ENCODE assay signal across 13 cellular contexts in the genomic region with DNA sequence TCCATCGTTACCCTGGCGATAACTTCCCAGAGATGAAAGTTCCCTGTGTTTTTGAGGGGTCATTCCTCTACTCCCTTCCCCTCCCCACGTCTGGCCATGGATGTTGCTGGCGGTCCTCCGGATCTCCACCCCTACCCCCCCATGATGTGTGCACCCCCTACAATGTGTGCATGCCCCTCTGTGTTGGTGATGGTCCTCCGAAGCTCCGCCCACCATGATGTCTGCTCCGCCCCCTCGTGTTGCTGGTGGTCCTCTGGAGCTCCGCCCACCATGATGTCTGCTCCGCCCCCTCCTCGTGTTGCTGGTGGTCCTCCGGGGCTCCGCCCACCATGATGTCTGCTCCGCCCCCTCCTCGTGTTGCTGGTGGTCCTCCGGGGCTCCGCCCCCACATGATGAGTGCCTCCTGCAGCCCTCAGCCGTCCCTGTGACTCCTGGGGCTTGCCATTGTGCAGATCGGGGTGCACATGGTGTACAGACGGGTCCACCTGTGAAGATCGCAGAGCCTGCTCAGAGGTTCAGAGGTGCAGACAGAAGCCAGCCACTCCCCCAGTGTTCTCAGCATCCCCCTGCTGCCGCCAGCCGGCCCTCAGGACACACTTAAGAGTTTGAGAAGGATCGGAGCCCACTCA.
A peak's percentile ranks its signal among the peaks of the same experiment; 100 is the strongest.
DNase-seq lines count a peak whose midpoint lies in the region; ATAC-seq, FAIRE-seq and TF ChIP-seq lines count a peak whose summit lies in the region.
"Had no signal": no experiment of that assay in that cellular context is flagged by ENCODE, and none has a peak within 500 bp of the region (broad histone marks: within the 10 kb centered on the region; RNA-seq: fewer than 3 reads in every experiment).

No MANE protein-coding gene starts in this region.

- no peaks in the 10 kb centered on the region for H3K27me3 Mint-ChIP-seq in CD4-positive, alpha-beta memory T cell
- H3K27me3 Mint-ChIP-seq in activated CD4-positive, alpha-beta memory T cell treated with anti-CD3 and anti-CD28 coated beads for 36 hours, result no peaks in the 10 kb centered on the region

- H3K4me1 ChIP-seq in BE2C, result peaks cover 36% of the 10 kb centered on the region
- peaks cover 28% of the 10 kb centered on the region for H3K4me1 ChIP-seq in CD4-positive, alpha-beta memory T cell (ENCODE audit: insufficient read depth, low read length)
- peaks cover 39% of the 10 kb centered on the region for H3K4me1 ChIP-seq in keratinocyte (ENCODE audit: control insufficient read depth, extremely low read depth, insufficient read depth, low read length)

- H3K4me3 Mint-ChIP-seq in CD4-positive, alpha-beta memory T cell, result peak overlapping the region in 2 of 8 donors; percentile 15 to 48
- no peak overlapping the region for H3K4me3 Mint-ChIP-seq in activated CD4-positive, alpha-beta memory T cell treated with anti-CD3 and anti-CD28 coated beads for 36 hours

- no peak for TF ChIP-seq CTCF in BE2C (IDR thresholded peaks at IDR 0.05; ENCODE audit: low read depth, low read length)
- no peak for TF ChIP-seq CTCF in keratinocyte (optimal IDR thresholded peaks at IDR 0.05 in 1 of 3, IDR thresholded peaks at IDR 0.05 in 1 of 3, conservative IDR thresholded peaks at IDR 0.05 in 1 of 3; ENCODE audit: extremely low read depth in 1 of 3, insufficient read depth in 2 of 3, low read length in 3 of 3)
- no peak for TF ChIP-seq CTCF in lower leg skin (IDR thresholded peaks at IDR 0.05)

- no peak overlapping the region for H3K4me3 ChIP-seq in BE2C (ENCODE audit: low read depth, low read length)
- no peak overlapping the region for H3K4me3 ChIP-seq in CD4-positive, alpha-beta memory T cell (ENCODE audit: low read length in 2 of 2)
- no peak overlapping the region for H3K4me3 ChIP-seq in keratinocyte (ENCODE audit: control insufficient read depth in 2 of 3, extremely low read depth in 1 of 3, insufficient read depth in 2 of 3, low read depth in 1 of 3, low read length in 3 of 3)
- no peak overlapping the region for H3K4me3 ChIP-seq in lower leg skin (ENCODE audit: low read depth, poor library complexity, severe bottlenecking)
- H3K4me3 ChIP-seq: gastrocnemius medialis, ovary had no signal

- peak; percentile 46 for DNase-seq in BE2C
- no peak for DNase-seq in CD4-positive, alpha-beta memory T cell
- no peak for DNase-seq in activated CD4-positive, alpha-beta memory T cell treated with anti-CD3 and anti-CD28 coated beads for 36 hours
- DNase-seq in keratinocyte (ENCODE audit: low read depth, low spot score), result no peak
- no peak for DNase-seq in superior temporal gyrus (ENCODE audit: extremely low spot score)
- no peak for DNase-seq in lower leg skin (ENCODE audit: low spot score in 2 of 2)
- no peak for DNase-seq in germinal center (ENCODE audit: low spot score)
- DNase-seq: DMS53, NCI-H1092, NCI-H2171, ovary had no signal

- no peak for ATAC-seq in GM21528 (IDR thresholded peaks at IDR 0.05; ENCODE audit: low FRiP score, unreplicated experiment)
- ATAC-seq: gastrocnemius medialis had no signal

- H3K9me3 ChIP-seq in BE2C, result no peaks in the 10 kb centered on the region
- no peaks in the 10 kb centered on the region for H3K9me3 ChIP-seq in CD4-positive, alpha-beta memory T cell (ENCODE audit: control insufficient read depth in 1 of 2, low read length in 2 of 2)
- no peaks in the 10 kb centered on the region for H3K9me3 ChIP-seq in keratinocyte (ENCODE audit: control insufficient read depth, low read depth, low read length)
- H3K9me3 ChIP-seq: gastrocnemius medialis, ovary had no signal

- H3K9me3 Mint-ChIP-seq in CD4-positive, alpha-beta memory T cell, result peaks cover 0 to 9% (median 0%) of the 10 kb centered on the region in 8 donors
- peaks cover 16% of the 10 kb centered on the region for H3K9me3 Mint-ChIP-seq in activated CD4-positive, alpha-beta memory T cell treated with anti-CD3 and anti-CD28 coated beads for 36 hours

- H3K27me3 ChIP-seq in BE2C (no peaks in the 10 kb centered on the region), keratinocyte (ENCODE audit: control insufficient read depth, extremely low read depth, insufficient read depth, low read length) (no peaks in the 10 kb centered on the region)
- no peaks in the 10 kb centered on the region for H3K27me3 ChIP-seq in CD4-positive, alpha-beta memory T cell (ENCODE audit: insufficient read depth, low read length)
- H3K27me3 ChIP-seq: gastrocnemius medialis, ovary had no signal

- H3K36me3 ChIP-seq in BE2C (peaks cover 3% of the 10 kb centered on the region; the same call in 1 of the 2 replicates), keratinocyte (ENCODE audit: control insufficient read depth in 2 of 2, extremely low read depth in 1 of 2, insufficient read depth in 2 of 2, low read length in 2 of 2) (peaks cover 0 to 14% of the 10 kb centered on the region in 2 experiments)
- no peaks in the 10 kb centered on the region for H3K36me3 ChIP-seq in CD4-positive, alpha-beta memory T cell (ENCODE audit: insufficient read depth, low read length)
- H3K36me3 ChIP-seq: gastrocnemius medialis, ovary had no signal

- WGBS in lower leg skin, 2 donors, result 91 to 92% methylated on average over 22 to 25 of the region's 25 CpGs

- H3K9me1 ChIP-seq in keratinocyte (ENCODE audit: control insufficient read depth, extremely low read depth, insufficient read depth, low read length), result no peaks in the 10 kb centered on the region

- POLR2A ChIA-PET in CD4-positive, alpha-beta memory T cell (lab: Charles Lee; ENCODE audit: partially characterized antibody), result interaction anchor here (1.5 to 1.8 kb wide), 2 partner anchors 29 to 97 kb away, joined by 4 to 5 read pairs; no protein-coding TSS in a partner anchor
- POLR2A ChIA-PET in activated CD4-positive, alpha-beta memory T cell treated with anti-CD3 and anti-CD28 coated beads for 36 hours (lab: Charles Lee), result no interaction called here

- H4K20me1 ChIP-seq in keratinocyte (ENCODE audit: control insufficient read depth, extremely low read depth, insufficient read depth, low read length), result no peaks in the 10 kb centered on the region

- dilution Hi-C loops in keratinocyte (cut with MboI; ENCODE audit: extremely low pct_ligation_motif_present, low sequenced_read_pairs), result no loop called here

- no peak overlapping the region for H3K4me2 ChIP-seq in keratinocyte (ENCODE audit: control insufficient read depth, extremely low read depth, insufficient read depth, low read depth, low read length)

- H3K27ac ChIP-seq in CD4-positive, alpha-beta memory T cell (ENCODE audit: low read depth, low read length), result no peak overlapping the region
- peak overlapping the region; percentile 78 for H3K27ac ChIP-seq in keratinocyte (ENCODE audit: control insufficient read depth, insufficient read depth, low read length)
- H3K27ac ChIP-seq: ovary had no signal

- peaks cover 24 to 25% of the 10 kb centered on the region in 2 donors for H3K36me3 Mint-ChIP-seq in CD4-positive, alpha-beta memory T cell
- H3K36me3 Mint-ChIP-seq in activated CD4-positive, alpha-beta memory T cell treated with anti-CD3 and anti-CD28 coated beads for 36 hours, result peaks cover 47% of the 10 kb centered on the region

- intact Hi-C loops in CD4-positive, alpha-beta memory T cell (cut with micrococcal nuclease), result loop anchor here (10.0 kb wide), 1 partner anchor 198 kb away; no protein-coding TSS in a partner anchor
- intact Hi-C loops in activated CD4-positive, alpha-beta memory T cell treated with anti-CD3 and anti-CD28 coated beads for 36 hours (cut with micrococcal nuclease), result no loop called here
- intact Hi-C loops in lower leg skin (cut with DNase I; ENCODE audit: low total_unique reads), result loop anchor here (10.0 kb wide), 1 partner anchor 102 kb away; no protein-coding TSS in a partner anchor

- TF ChIP-seq POLR2A in lower leg skin (IDR thresholded peaks at IDR 0.05), result no peak

- no peak overlapping the region for H3K9ac ChIP-seq in keratinocyte (ENCODE audit: control insufficient read depth, extremely low read depth, insufficient read depth, low read length)

- H3K79me2 ChIP-seq in keratinocyte (ENCODE audit: control insufficient read depth, insufficient read depth, low read length), result no peaks in the 10 kb centered on the region

- FAIRE-seq in keratinocyte (lab: Jason Lieb, UNC), result no peak

- no peak overlapping the region for H2AFZ ChIP-seq in keratinocyte (ENCODE audit: control insufficient read depth, low read length)

- CTCF ChIA-PET in CD4-positive, alpha-beta memory T cell (lab: Charles Lee; ENCODE audit: partially characterized antibody), result interaction anchor here (0.7 to 1.7 kb wide), 3 partner anchors 11 to 47 kb away, joined by 3 to 4 read pairs (median 4); no protein-coding TSS in a partner anchor
- CTCF ChIA-PET in activated CD4-positive, alpha-beta memory T cell treated with anti-CD3 and anti-CD28 coated beads for 36 hours (lab: Charles Lee), result interaction anchor here (0.6 to 1.5 kb wide), 5 partner anchors 15 to 38 kb away, joined by 3 to 4 read pairs (median 3); no protein-coding TSS in a partner anchor

- peak overlapping the region in 4 of 7 donors; percentile 57 to 81 (median 66) for H3K27ac Mint-ChIP-seq in CD4-positive, alpha-beta memory T cell
- H3K27ac Mint-ChIP-seq in activated CD4-positive, alpha-beta memory T cell treated with anti-CD3 and anti-CD28 coated beads for 36 hours, result peak overlapping the region; percentile 56

- H3K4me1 Mint-ChIP-seq in CD4-positive, alpha-beta memory T cell, result peaks cover 21 to 47% (median 34%) of the 10 kb centered on the region in 4 donors
- peaks cover 75% of the 10 kb centered on the region for H3K4me1 Mint-ChIP-seq in activated CD4-positive, alpha-beta memory T cell treated with anti-CD3 and anti-CD28 coated beads for 36 hours (ENCODE audit: low read depth)
